In genomic region chr6:139159016-139159415, GRCh38 we compare ENCODE assay signal across 25 cellular contexts. TPM values are rescaled to one million over a fixed set of nuclear protein-coding genes. Genes with fewer than 3 reads are reported as not detected.
DNase-seq lines count a peak whose midpoint lies in the region; ATAC-seq and TF ChIP-seq lines count a peak whose summit lies in the region.
"Had no signal": no experiment of that assay in that cellular context is flagged by ENCODE, and none has a peak within 500 bp of the region (broad histone marks: within the 10 kb centered on the region; RNA-seq: fewer than 3 reads in every experiment).

No MANE protein-coding gene starts in this region.

- peaks cover 5% of the 10 kb centered on the region for H3K36me3 ChIP-seq in CD8-positive, alpha-beta memory T cell (ENCODE audit: insufficient read depth, low read length)
- no peaks in the 10 kb centered on the region for H3K36me3 ChIP-seq in naive thymus-derived CD4-positive, alpha-beta T cell (ENCODE audit: control insufficient read depth in 2 of 3, insufficient read depth in 3 of 3, low read length in 3 of 3)
- H3K36me3 ChIP-seq in brain microvascular endothelial cell (replicated peaks), result no peaks in the 10 kb centered on the region

- H3K27ac ChIP-seq in CD8-positive, alpha-beta memory T cell (ENCODE audit: low read depth, low read length), result no peak overlapping the region
- H3K27ac ChIP-seq in naive thymus-derived CD4-positive, alpha-beta T cell (ENCODE audit: low read depth, low read length), result peak overlapping the region; percentile 75
- no peak overlapping the region for H3K27ac ChIP-seq in right cardiac atrium (ENCODE audit: low read length)
- no peak overlapping the region for H3K27ac ChIP-seq in brain microvascular endothelial cell
- H3K27ac ChIP-seq: 22Rv1, left lung had no signal

- peak overlapping the region; percentile 97 for H3K27ac Mint-ChIP-seq in activated CD4-positive, alpha-beta T cell treated with anti-CD3 and anti-CD28 coated beads for 36 hours
- H3K27ac Mint-ChIP-seq in CD8-positive, alpha-beta memory T cell, result peak overlapping the region in 7 of 8 donors; percentile 87 to 98 (median 94)
- H3K27ac Mint-ChIP-seq in activated naive CD8-positive, alpha-beta T cell treated with anti-CD3 and anti-CD28 coated beads for 36 hours, result peak overlapping the region; percentile 94
- peak overlapping the region; percentile 24 to 98 (median 89) for H3K27ac Mint-ChIP-seq in naive thymus-derived CD4-positive, alpha-beta T cell
- H3K27ac Mint-ChIP-seq: GM23338, mesothelial cell of epicardium, progenitor cell of endocrine pancreas, type B pancreatic cell, WTC11 had no signal

- 93% methylated on average over 4 of the region's 4 CpGs for WGBS in right cardiac atrium

- in situ Hi-C loops in brain microvascular endothelial cell (cut with HindIII; ENCODE audit: low pct_ligation_motif_present, low sequenced_read_pairs), result no loop called here

- H3K27me3 Mint-ChIP-seq in activated CD4-positive, alpha-beta T cell treated with anti-CD3 and anti-CD28 coated beads for 36 hours, result no peaks in the 10 kb centered on the region
- H3K27me3 Mint-ChIP-seq in CD8-positive, alpha-beta memory T cell, result peaks cover 0 to 1% of the 10 kb centered on the region in 2 donors
- H3K27me3 Mint-ChIP-seq in activated naive CD8-positive, alpha-beta T cell treated with anti-CD3 and anti-CD28 coated beads for 36 hours, result no peaks in the 10 kb centered on the region
- no peaks in the 10 kb centered on the region for H3K27me3 Mint-ChIP-seq in naive thymus-derived CD4-positive, alpha-beta T cell
- H3K27me3 Mint-ChIP-seq: IgD-negative memory B cell, progenitor cell of endocrine pancreas, type B pancreatic cell had no signal

- no peak for TF ChIP-seq CTCF in brain microvascular endothelial cell (IDR thresholded peaks at IDR 0.05; ENCODE audit: low read depth, low read length, missing control alignments)

- peaks cover 88% of the 10 kb centered on the region for H3K4me1 Mint-ChIP-seq in activated CD4-positive, alpha-beta T cell treated with anti-CD3 and anti-CD28 coated beads for 36 hours
- peaks cover 85 to 94% (median 93%) of the 10 kb centered on the region in 3 donors for H3K4me1 Mint-ChIP-seq in CD8-positive, alpha-beta memory T cell
- peaks cover 84% of the 10 kb centered on the region for H3K4me1 Mint-ChIP-seq in activated naive CD8-positive, alpha-beta T cell treated with anti-CD3 and anti-CD28 coated beads for 36 hours
- peaks cover 75 to 96% (median 86%) of the 10 kb centered on the region in 7 donors for H3K4me1 Mint-ChIP-seq in naive thymus-derived CD4-positive, alpha-beta T cell
- H3K4me1 Mint-ChIP-seq: neural crest cell had no signal

- no peaks in the 10 kb centered on the region for H3K27me3 ChIP-seq in CD8-positive, alpha-beta memory T cell (ENCODE audit: insufficient read depth, low read length, poor library complexity, severe bottlenecking)
- H3K27me3 ChIP-seq in naive thymus-derived CD4-positive, alpha-beta T cell (ENCODE audit: control insufficient read depth in 2 of 2, insufficient read depth in 2 of 2, low read length in 2 of 2), result no peaks in the 10 kb centered on the region
- H3K27me3 ChIP-seq in right cardiac atrium (ENCODE audit: control insufficient read depth, insufficient read depth) (no peaks in the 10 kb centered on the region), brain microvascular endothelial cell (replicated peaks) (no peaks in the 10 kb centered on the region)
- H3K27me3 ChIP-seq: left lung had no signal

- no peaks in the 10 kb centered on the region for H3K9me3 ChIP-seq in CD8-positive, alpha-beta memory T cell (ENCODE audit: low read length)
- H3K9me3 ChIP-seq in naive thymus-derived CD4-positive, alpha-beta T cell (ENCODE audit: control insufficient read depth in 2 of 3, low read length in 3 of 3), result no peaks in the 10 kb centered on the region
- H3K9me3 ChIP-seq in right cardiac atrium (ENCODE audit: control insufficient read depth, low read length), result no peaks in the 10 kb centered on the region
- H3K9me3 ChIP-seq: left lung had no signal

- H3K4me3 Mint-ChIP-seq in activated CD4-positive, alpha-beta T cell treated with anti-CD3 and anti-CD28 coated beads for 36 hours, result no peak overlapping the region
- peak overlapping the region in 5 of 7 donors; percentile 22 to 85 (median 81) for H3K4me3 Mint-ChIP-seq in CD8-positive, alpha-beta memory T cell
- no peak overlapping the region for H3K4me3 Mint-ChIP-seq in activated naive CD8-positive, alpha-beta T cell treated with anti-CD3 and anti-CD28 coated beads for 36 hours
- peak overlapping the region in 7 of 10 donors; percentile 36 to 87 (median 79) for H3K4me3 Mint-ChIP-seq in naive thymus-derived CD4-positive, alpha-beta T cell
- H3K4me3 Mint-ChIP-seq: GM23338, mesothelial cell of epicardium, neural crest cell, type B pancreatic cell, WTC11 had no signal

- H3K36me3 Mint-ChIP-seq in activated CD4-positive, alpha-beta T cell treated with anti-CD3 and anti-CD28 coated beads for 36 hours (ENCODE audit: low read depth), result peaks cover 68% of the 10 kb centered on the region
- peaks cover 0 to 59% (median 15%) of the 10 kb centered on the region in 3 donors for H3K36me3 Mint-ChIP-seq in CD8-positive, alpha-beta memory T cell
- H3K36me3 Mint-ChIP-seq in activated naive CD8-positive, alpha-beta T cell treated with anti-CD3 and anti-CD28 coated beads for 36 hours, result peaks cover 49% of the 10 kb centered on the region
- peaks cover 11 to 29% (median 21%) of the 10 kb centered on the region in 5 donors for H3K36me3 Mint-ChIP-seq in naive thymus-derived CD4-positive, alpha-beta T cell

- ATAC-seq in activated CD4-positive, alpha-beta T cell treated with anti-CD3 and anti-CD28 coated beads for 36 hours, result no peak
- no peak for ATAC-seq in naive thymus-derived CD4-positive, alpha-beta T cell
- ATAC-seq in right cardiac atrium (no peak), HG03095 (IDR thresholded peaks at IDR 0.05; ENCODE audit: unreplicated experiment) (no peak)
- ATAC-seq: GM23338, left lung, WTC11 had no signal

- POLR2A ChIA-PET in activated CD4-positive, alpha-beta T cell treated with anti-CD3 and anti-CD28 coated beads for 36 hours (lab: Charles Lee), result interaction anchor here (0.6 to 0.7 kb wide), 2 partner anchors 11 to 13 kb away, joined by 3 read pairs; no protein-coding TSS in a partner anchor
- POLR2A ChIA-PET in CD8-positive, alpha-beta memory T cell (lab: Charles Lee), result interaction anchor here (0.6 to 2.5 kb wide), 6 partner anchors 10 to 132 kb away, joined by 3 to 13 read pairs (median 4); no protein-coding TSS in a partner anchor
- POLR2A ChIA-PET in naive thymus-derived CD4-positive, alpha-beta T cell (lab: Charles Lee), result interaction anchor here (0.6 to 18.2 kb wide), 11 partner anchors 9 to 216 kb away, joined by 3 to 214 read pairs (median 24); partner anchors contain the start of genes CITED2 and HECA

- H3K4me1 ChIP-seq in CD8-positive, alpha-beta memory T cell (ENCODE audit: insufficient read depth, low read length), result peaks cover 88% of the 10 kb centered on the region
- H3K4me1 ChIP-seq in naive thymus-derived CD4-positive, alpha-beta T cell (ENCODE audit: control insufficient read depth in 2 of 2, insufficient read depth in 2 of 2, low read length in 2 of 2), result peaks cover 65 to 87% of the 10 kb centered on the region in 2 donors
- peaks cover 9% of the 10 kb centered on the region for H3K4me1 ChIP-seq in right cardiac atrium (ENCODE audit: control insufficient read depth, insufficient read depth, low read length)

- CTCF ChIA-PET in activated CD4-positive, alpha-beta T cell treated with anti-CD3 and anti-CD28 coated beads for 36 hours (lab: Charles Lee), result interaction anchor here (0.6 to 7.1 kb wide), 4 partner anchors 10 to 34 kb away, joined by 3 to 53 read pairs (median 7); no protein-coding TSS in a partner anchor
- CTCF ChIA-PET in CD8-positive, alpha-beta memory T cell (lab: Charles Lee), result interaction anchor here (1.5 to 3.1 kb wide), 4 partner anchors 14 to 27 kb away, joined by 4 to 15 read pairs (median 9); no protein-coding TSS in a partner anchor
- CTCF ChIA-PET in naive thymus-derived CD4-positive, alpha-beta T cell (lab: Charles Lee), result interaction anchor here (0.9 to 1.7 kb wide), 2 partner anchors 20 to 22 kb away, joined by 3 to 5 read pairs; no protein-coding TSS in a partner anchor

- no peak for DNase-seq in activated CD4-positive, alpha-beta T cell treated with anti-CD3 and anti-CD28 coated beads for 36 hours
- DNase-seq in activated CD4-positive, alpha-beta T cell treated with anti-CD3 and anti-CD28 coated beads for 4 hours, result no peak
- DNase-seq in CD8-positive, alpha-beta memory T cell, result no peak
- DNase-seq in activated naive CD8-positive, alpha-beta T cell treated with anti-CD3 and anti-CD28 coated beads for 36 hours, result no peak
- no peak for DNase-seq in naive thymus-derived CD4-positive, alpha-beta T cell
- no peak for DNase-seq in right cardiac atrium
- DNase-seq in brain microvascular endothelial cell, result no peak
- DNase-seq: activated gamma-delta T cell; effector memory CD4-positive, alpha-beta T cell; GDM1; left lung; NCI-H1436 treated with DMSO at 0.1 percent for 48 hours; NCI-H524; small intestine; stimulated activated CD4-positive, alpha-beta T cell treated with anti-CD3 and anti-CD28 coated beads, Interleukin-2, amount 100 ng/mL, for 48 hours had no signal

- no peak overlapping the region for H3K4me3 ChIP-seq in CD8-positive, alpha-beta memory T cell (ENCODE audit: low read length)
- no peak overlapping the region for H3K4me3 ChIP-seq in naive thymus-derived CD4-positive, alpha-beta T cell (ENCODE audit: low read length)
- H3K4me3 ChIP-seq in right cardiac atrium (ENCODE audit: low read length) (no peak overlapping the region), brain microvascular endothelial cell (ENCODE audit: low read depth, low read length) (no peak overlapping the region)
- H3K4me3 ChIP-seq: GM23338, left lung had no signal

- peaks cover 4% of the 10 kb centered on the region for H3K9me3 Mint-ChIP-seq in activated CD4-positive, alpha-beta T cell treated with anti-CD3 and anti-CD28 coated beads for 36 hours (ENCODE audit: low read depth)
- H3K9me3 Mint-ChIP-seq in CD8-positive, alpha-beta memory T cell, result peaks cover 0 to under 1% (median 0%) of the 10 kb centered on the region in 5 donors
- H3K9me3 Mint-ChIP-seq in activated naive CD8-positive, alpha-beta T cell treated with anti-CD3 and anti-CD28 coated beads for 36 hours, result no peaks in the 10 kb centered on the region
- peaks cover 0 to 5% (median 0%) of the 10 kb centered on the region in 11 donors for H3K9me3 Mint-ChIP-seq in naive thymus-derived CD4-positive, alpha-beta T cell
- H3K9me3 Mint-ChIP-seq: GM23338; IgD-negative memory B cell; neural crest cell; T-helper 2 cell treated with Interferon-gamma antibody and Interleukin-4, amounts not matched to agents 5 μg/mL and 100 μg/mL, for 36 hours had no signal

- intact Hi-C loops in activated CD4-positive, alpha-beta T cell treated with anti-CD3 and anti-CD28 coated beads for 36 hours (cut with DNase I, micrococcal nuclease), result no loop called here
- intact Hi-C loops in naive thymus-derived CD4-positive, alpha-beta T cell (cut with micrococcal nuclease), result no loop called here
- intact Hi-C loops in right cardiac atrium (cut with DNase I), result no loop called here

RNA-seq across cellular contexts. Expression of gene HECA, which starts 24.1 kb away (rescaled TPM):
- 10 to 100 TPM; 51.6 to 63.4 TPM for total RNA-seq in activated CD4-positive, alpha-beta T cell treated with anti-CD3 and anti-CD28 coated beads for 36 hours
- 10 to 100 TPM; 63.4 to 64.6 TPM for total RNA-seq in CD8-positive, alpha-beta memory T cell
- 9.0 TPM for polyA plus RNA-seq in CD8-positive, alpha-beta memory T cell
- 10 to 100 TPM; 39.2 to 39.9 TPM for total RNA-seq in activated naive CD8-positive, alpha-beta T cell treated with anti-CD3 and anti-CD28 coated beads for 36 hours
- total RNA-seq in naive thymus-derived CD4-positive, alpha-beta T cell, result 100 to 1,000 TPM in 3 of 5 experiments, 10 to 100 TPM in 2; 54.1 to 145 (median 130) TPM
- 1 to 10 TPM; 5.5 to 6.3 TPM for polyA plus RNA-seq in naive thymus-derived CD4-positive, alpha-beta T cell
- 10 to 100 TPM; 43.7 to 50.9 (median 48.1) TPM for total RNA-seq in right cardiac atrium
- 19.4 TPM for polyA plus RNA-seq in right cardiac atrium

Comparison
In these comparisons a context has a peak if more than half of its experiments do, and no peak if none do; other contexts are left out.
1. H3K4me3 Mint-ChIP-seq: peak in CD8-positive, alpha-beta memory T cell (5 of 7) and naive thymus-derived CD4-positive, alpha-beta T cell (7 of 10); none in activated CD4-positive, alpha-beta T cell treated with anti-CD3 and anti-CD28 coated beads for 36 hours (single experiment) and activated naive CD8-positive, alpha-beta T cell treated with anti-CD3 and anti-CD28 coated beads for 36 hours (single experiment).
2. Peak in every context shown above with its lines, with median percentiles within 50 percentile points of each other: H3K27ac Mint-ChIP-seq.